In the genomic region with DNA sequence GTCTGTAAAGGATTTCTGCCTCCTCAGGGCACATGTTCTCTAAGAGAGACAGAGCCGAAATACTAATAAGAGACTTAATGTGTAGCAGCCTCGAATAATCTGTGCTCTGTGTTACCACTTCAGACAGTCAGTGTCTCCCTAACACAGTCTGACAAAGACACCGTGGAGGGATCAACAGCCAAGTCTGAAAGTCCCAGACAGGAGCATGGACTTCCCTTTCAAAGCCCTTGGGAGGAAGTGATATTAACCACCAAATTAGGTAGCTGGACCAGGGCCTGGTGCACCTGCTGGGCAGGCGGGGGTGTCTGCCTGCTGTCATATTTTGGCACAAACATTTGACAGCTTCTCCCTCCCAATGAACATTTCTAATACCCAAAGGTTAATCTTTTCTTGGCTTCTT, we compare ENCODE assay signal across 21 cellular contexts. TPM values are rescaled to one million over a fixed set of nuclear protein-coding genes. Genes with fewer than 3 reads are reported as not detected.
DNase-seq lines count a peak whose midpoint lies in the region; ATAC-seq, FAIRE-seq and TF ChIP-seq lines count a peak whose summit lies in the region.
"Had no signal": no experiment of that assay in that cellular context is flagged by ENCODE, and none has a peak within 500 bp of the region (broad histone marks: within the 10 kb centered on the region; RNA-seq: fewer than 3 reads in every experiment).

No MANE protein-coding gene starts in this region.

- CTCF ChIA-PET in HepG2 (lab: Yijun Ruan, JAX; ENCODE audit: low intra/inter-chr PET ratio, low total read pairs), result no interaction called here

- DNase-seq in left ventricle myocardium superior (no peak), cardiac septum (ENCODE audit: low spot score) (no peak), colonic mucosa (no peak), ascending aorta (ENCODE audit: low spot score in 2 of 2) (no peak), HepG2 (ENCODE audit: low spot score) (no peak), glutamatergic neuron (no peak)
- DNase-seq: activated naive CD4-positive, alpha-beta T cell treated with Interleukin-2 at 50 U/mL for 16 hours; CD4-positive, alpha-beta memory T cell; cortex of kidney; gastrocnemius medialis; left ventricle myocardium inferior; NCI-H1048; SIG-M5; small intestine; stimulated activated naive CD4-positive, alpha-beta T cell treated with Interleukin-2 at 50 U/mL for 16 hours had no signal

- H3K9me3 Mint-ChIP-seq in glutamatergic neuron (ENCODE audit: unreplicated experiment), result no peaks in the 10 kb centered on the region

- TF ChIP-seq CTCF in colonic mucosa (IDR thresholded peaks at IDR 0.05), result no peak
- TF ChIP-seq CTCF in ascending aorta (IDR thresholded peaks at IDR 0.05), result no peak
- TF ChIP-seq CTCF in HepG2 (CRISPR knock-in tag; IDR thresholded peaks at IDR 0.05), result no peak
- TF ChIP-seq CTCF in glutamatergic neuron (IDR thresholded peaks at IDR 0.05; ENCODE audit: partially characterized antibody, unreplicated experiment), result no peak

- H2AFZ ChIP-seq in HepG2 (ENCODE audit: low read length), result no peak overlapping the region
- H2AFZ ChIP-seq: parathyroid adenoma had no signal

- peak; percentile 46 for ATAC-seq in left ventricle myocardium superior
- ATAC-seq in GM21737 (IDR thresholded peaks at IDR 0.05; ENCODE audit: unreplicated experiment), result peak; percentile 69
- ATAC-seq in HG03432 (IDR thresholded peaks at IDR 0.05; ENCODE audit: unreplicated experiment), result peak; percentile 72
- no peak for ATAC-seq in HepG2
- ATAC-seq: activated CD4-positive, CD25-positive, alpha-beta regulatory T cell treated with anti-CD3 and anti-CD28 coated beads, Interleukin-2, amount 50 U/mL, for 24 hours; gastrocnemius medialis; HCT116 had no signal

- H3K27me3 Mint-ChIP-seq in glutamatergic neuron (ENCODE audit: unreplicated experiment), result no peaks in the 10 kb centered on the region
- H3K27me3 Mint-ChIP-seq: CD4-positive, alpha-beta memory T cell had no signal

- no peak overlapping the region for H3K9ac ChIP-seq in colonic mucosa (ENCODE audit: low read depth in 2 of 2, low read length in 2 of 2)
- no peak overlapping the region for H3K9ac ChIP-seq in HepG2 (ENCODE audit: insufficient read depth, low read depth, low read length)
- H3K9ac ChIP-seq: parathyroid adenoma had no signal

- H3K4me3 Mint-ChIP-seq in glutamatergic neuron (ENCODE audit: unreplicated experiment), result no peak overlapping the region
- H3K4me3 Mint-ChIP-seq: CD4-positive, alpha-beta memory T cell had no signal

- H3K4me3 ChIP-seq in colonic mucosa (no peak overlapping the region), ascending aorta (no peak overlapping the region), HepG2 (replicated peaks in 1 of 3; ENCODE audit: insufficient read depth in 1 of 3, low read depth in 2 of 3, low read length in 3 of 3) (no peak overlapping the region)
- H3K4me3 ChIP-seq: gastrocnemius medialis, left ventricle myocardium inferior had no signal

- H3K27ac Mint-ChIP-seq in glutamatergic neuron (ENCODE audit: unreplicated experiment), result no peak overlapping the region
- H3K27ac Mint-ChIP-seq: CD4-positive, alpha-beta memory T cell had no signal

- H3K27ac ChIP-seq in colonic mucosa, result no peak overlapping the region
- H3K27ac ChIP-seq in ascending aorta, result no peak overlapping the region
- no peak overlapping the region for H3K27ac ChIP-seq in HepG2 (ENCODE audit: extremely low read length, insufficient read depth, low read length)
- H3K27ac ChIP-seq: gastrocnemius medialis, left ventricle myocardium inferior, parathyroid adenoma had no signal

- no peak for FAIRE-seq in HepG2 (lab: Jason Lieb, UNC)
- FAIRE-seq: small intestine had no signal

- no TSS peak for BruUV-seq in HepG2 (replicated peaks; lab: Mats Ljungman, UMichigan)

- WGBS in HepG2 (ENCODE audit: low lambda C conversion rate), result 2% methylated on average over 4 of the region's 4 CpGs

- H3K27me3 ChIP-seq in colonic mucosa (no peaks in the 10 kb centered on the region), ascending aorta (no peaks in the 10 kb centered on the region), HepG2 (ENCODE audit: control insufficient read depth in 1 of 2, insufficient read depth in 2 of 2, low read length in 2 of 2) (no peaks in the 10 kb centered on the region)
- H3K27me3 ChIP-seq: gastrocnemius medialis had no signal

- H4K20me1 ChIP-seq in HepG2 (ENCODE audit: insufficient read depth, low read length), result no peaks in the 10 kb centered on the region

- no peaks in the 10 kb centered on the region for H3K79me2 ChIP-seq in HepG2 (ENCODE audit: insufficient read depth, low read length)
- H3K79me2 ChIP-seq: parathyroid adenoma had no signal

- H3K4me1 ChIP-seq in colonic mucosa (no peaks in the 10 kb centered on the region), ascending aorta (no peaks in the 10 kb centered on the region), HepG2 (ENCODE audit: insufficient read depth, low read length) (no peaks in the 10 kb centered on the region)
- H3K4me1 ChIP-seq: gastrocnemius medialis, left ventricle myocardium inferior, parathyroid adenoma had no signal

- H3K9me3 ChIP-seq in colonic mucosa (no peaks in the 10 kb centered on the region), ascending aorta (no peaks in the 10 kb centered on the region), HepG2 (ENCODE audit: low read length) (no peaks in the 10 kb centered on the region)
- H3K9me3 ChIP-seq: gastrocnemius medialis, left ventricle myocardium inferior had no signal

- POLR2A ChIA-PET in HepG2 (lab: Yijun Ruan, JAX), result no interaction called here

- no peak overlapping the region for H3K4me2 ChIP-seq in HepG2 (ENCODE audit: low read depth, low read length)

- TF ChIP-seq EP300 in HepG2 (IDR thresholded peaks at IDR 0.05; ENCODE audit: low read depth in 2 of 2, low read length in 2 of 2), result no peak
- TF ChIP-seq EP300 in HepG2 (CRISPR knock-in tag; IDR thresholded peaks at IDR 0.05; ENCODE audit: borderline replicate concordance), result no peak

- no peaks in the 10 kb centered on the region for H3K4me1 Mint-ChIP-seq in glutamatergic neuron (ENCODE audit: low read depth, unreplicated experiment)
- H3K4me1 Mint-ChIP-seq: CD4-positive, alpha-beta memory T cell had no signal

- no peak for TF ChIP-seq RAD21 in HepG2 (CRISPR knock-in tag; IDR thresholded peaks at IDR 0.05)

- H3K36me3 Mint-ChIP-seq in glutamatergic neuron (ENCODE audit: unreplicated experiment), result no peaks in the 10 kb centered on the region
- H3K36me3 Mint-ChIP-seq: CD4-positive, alpha-beta memory T cell had no signal

- TF ChIP-seq POLR2A in HepG2 (IDR thresholded peaks at IDR 0.05; ENCODE audit: insufficient read depth in 1 of 2, low read depth in 2 of 2, low read length in 2 of 2), result no peak

- in situ Hi-C loops in HepG2 (cut with HindIII; ENCODE audit: extremely low pct_ligation_motif_present, low pct_unique_long_range_greater_than_20kb), result no loop called here

- intact Hi-C loops in left ventricle myocardium superior (cut with micrococcal nuclease) (no loop called here), cardiac septum (cut with DNase I) (no loop called here), colonic mucosa (cut with DNase I) (no loop called here), ascending aorta (cut with DNase I) (no loop called here), HepG2 (cut with micrococcal nuclease; ENCODE audit: unreplicated experiment) (no loop called here)

- H3K36me3 ChIP-seq in colonic mucosa (no peaks in the 10 kb centered on the region), ascending aorta (no peaks in the 10 kb centered on the region), HepG2 (replicated peaks in 1 of 2; ENCODE audit: control insufficient read depth in 1 of 2, insufficient read depth in 2 of 2, low read length in 2 of 2) (no peaks in the 10 kb centered on the region)
- H3K36me3 ChIP-seq: gastrocnemius medialis, left ventricle myocardium inferior had no signal

TF ChIP-seq in HepG2, 621 proteins besides CTCF, POLR2A, EP300 and RAD21 (continues in another document):
- no peak for TF ChIP-seq ZNF274 (CRISPR knock-in tag; IDR thresholded peaks at IDR 0.05)
- TF ChIP-seq ESRRA (CRISPR knock-in tag; IDR thresholded peaks at IDR 0.05; ENCODE audit: low read depth), result no peak
- no peak for TF ChIP-seq ZNF432 (CRISPR knock-in tag; IDR thresholded peaks at IDR 0.05; ENCODE audit: borderline replicate concordance)
- no peak for TF ChIP-seq HNRNPL (IDR thresholded peaks at IDR 0.05; ENCODE audit: low read depth, low read length)
- TF ChIP-seq XBP1 (CRISPR knock-in tag; IDR thresholded peaks at IDR 0.05), result no peak
- no peak for TF ChIP-seq ZFP36L1 (CRISPR knock-in tag; IDR thresholded peaks at IDR 0.05)
- no peak for TF ChIP-seq ISL2 (CRISPR knock-in tag; IDR thresholded peaks at IDR 0.05)
- TF ChIP-seq TRIM24 (CRISPR knock-in tag; IDR thresholded peaks at IDR 0.05), result no peak
- no peak for TF ChIP-seq HMG20A (CRISPR knock-in tag; IDR thresholded peaks at IDR 0.05; ENCODE audit: borderline replicate concordance)
- no peak for TF ChIP-seq ZNF546 (CRISPR knock-in tag; conservative IDR thresholded peaks at IDR 0.05)

RNA-seq across cellular contexts. Expression of a gene that starts 45.5 kb away (rescaled TPM):
- total RNA-seq in left ventricle myocardium superior (not detected), cardiac septum (3.3 TPM), colonic mucosa (under 1 TPM in 1 of 2 donors, not detected in 1; 0.66 TPM), ascending aorta (not detected), HepG2 (2016; rRNA removed; fragmentation: Illumina TruSeq; extraction: Trizol) (not detected in 2 replicates), glutamatergic neuron (ENCODE audit: unreplicated experiment) (1.1 TPM)
- not detected in 2 replicates for total RNA-seq in HepG2 (2016; cell fraction: cytosol; rRNA removed; fragmentation: Illumina TruSeq; extraction: Trizol; ENCODE audit: low read depth)
- total RNA-seq in HepG2 (2016; cell fraction: insoluble cytoplasmic fraction; rRNA removed; fragmentation: Illumina TruSeq; extraction: Trizol), result not detected in 2 replicates
- total RNA-seq in HepG2 (2016; cell fraction: membrane; rRNA removed; fragmentation: Illumina TruSeq; extraction: Trizol), result 0.10 TPM in 1 of 2 replicates, not detected in the other
- not detected in 2 replicates for total RNA-seq in HepG2 (2016; cell fraction: nucleus; rRNA removed; fragmentation: Illumina TruSeq; extraction: Trizol)
- polyA plus RNA-seq in HepG2 (2011; rRNA removed), result not detected in 2 replicates
- polyA plus RNA-seq in HepG2 (2011; cell fraction: cytosol; rRNA removed), result 0.03 TPM in 1 of 2 replicates, not detected in the other
- not detected in 2 replicates for polyA plus RNA-seq in HepG2 (2011; cell fraction: nucleus; rRNA removed)
- polyA plus RNA-seq in HepG2 (2012), result not detected in 2 replicates
- polyA plus RNA-seq in HepG2 (2016; cell fraction: cytosol; fragmentation: Illumina TruSeq; extraction: Trizol; ENCODE audit: low read depth), result not detected in 2 replicates
- polyA plus RNA-seq in HepG2 (2016; cell fraction: insoluble cytoplasmic fraction; fragmentation: Illumina TruSeq; extraction: Trizol; ENCODE audit: low read depth), result not detected in 2 replicates
- polyA plus RNA-seq in HepG2 (2016; cell fraction: membrane; fragmentation: Illumina TruSeq; extraction: Trizol; ENCODE audit: low read depth), result not detected in 2 replicates
- polyA plus RNA-seq in HepG2 (2016; cell fraction: nucleus; fragmentation: Illumina TruSeq; extraction: Trizol; ENCODE audit: insufficient read depth, low read depth), result not detected in 2 replicates
- 0.54 TPM in 1 of 2 replicates, not detected in the other for polyA minus RNA-seq in HepG2 (2011; rRNA and poly(A)+ RNA removed; ENCODE audit: low replicate concordance)
- not detected in 2 replicates for polyA minus RNA-seq in HepG2 (2011; cell fraction: cytosol; rRNA and poly(A)+ RNA removed)
- polyA minus RNA-seq in HepG2 (2011; cell fraction: nucleus; rRNA and poly(A)+ RNA removed), result not detected in 2 replicates
- total RNA-seq: CD4-positive, alpha-beta memory T cell; left ventricle myocardium inferior; T-helper 2 cell treated with Interferon-gamma antibody and Interleukin-4, amounts not matched to agents 100 ng/mL and 5 ng/mL, for 36 hours had no signal
- polyA plus RNA-seq: CD4-positive, alpha-beta memory T cell had no signal
